1 cellular context compared by ENCODE assay signal in the genomic region with DNA sequence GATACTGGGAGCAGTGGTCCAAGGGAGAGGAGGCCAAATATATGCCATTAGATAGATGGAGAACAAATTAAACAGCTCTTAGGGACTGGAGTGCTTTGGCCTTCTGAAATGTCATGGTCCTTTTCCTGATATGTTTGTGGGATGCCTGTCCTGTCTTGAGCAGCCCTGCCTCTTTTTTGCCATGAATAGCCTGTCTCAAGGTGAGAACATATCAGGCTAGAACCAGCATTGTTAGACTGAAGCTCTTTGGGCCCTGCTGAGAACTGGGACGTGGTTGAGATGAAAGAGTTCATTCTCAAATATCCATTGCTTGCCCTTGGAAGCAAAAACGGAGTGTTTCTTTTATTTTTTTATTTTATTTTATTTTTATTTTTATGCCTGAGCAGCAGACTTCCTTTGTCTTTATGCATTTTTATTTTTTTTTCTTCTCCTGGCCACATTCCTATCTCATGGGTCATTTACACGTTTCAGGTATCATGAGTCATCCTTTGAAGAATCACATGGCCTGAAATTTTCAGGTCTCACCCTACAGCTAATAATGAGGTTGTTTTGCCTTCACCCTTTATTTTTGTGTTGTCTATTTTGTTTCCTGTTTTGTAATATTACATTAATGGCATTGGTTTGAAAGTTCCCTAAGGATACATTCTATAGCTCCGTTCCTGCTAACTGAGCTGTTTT.
TF ChIP-seq lines count a peak whose summit lies in the region.

No MANE protein-coding gene starts in this region.

TF ChIP-seq in Ishikawa, 13 proteins besides CTCF, POLR2A, EP300 and RAD21:
- no peak for TF ChIP-seq TAF1 (IDR thresholded peaks at IDR 0.05; ENCODE audit: low read depth)
- no peak for TF ChIP-seq NFIC (IDR thresholded peaks at IDR 0.05)
- TF ChIP-seq, protein P1, sequence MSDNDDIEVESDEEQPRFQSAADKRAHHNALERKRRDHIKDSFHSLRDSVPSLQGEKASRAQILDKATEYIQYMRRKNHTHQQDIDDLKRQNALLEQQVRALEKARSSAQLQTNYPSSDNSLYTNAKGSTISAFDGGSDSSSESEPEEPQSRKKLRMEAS (IDR thresholded peaks at IDR 0.05): peak; percentile 49; the same call in 1 of the 2 replicates
- TF ChIP-seq FOXM1 (IDR thresholded peaks at IDR 0.05; ENCODE audit: borderline replicate concordance, low read depth): no peak
- TF ChIP-seq, protein P2, sequence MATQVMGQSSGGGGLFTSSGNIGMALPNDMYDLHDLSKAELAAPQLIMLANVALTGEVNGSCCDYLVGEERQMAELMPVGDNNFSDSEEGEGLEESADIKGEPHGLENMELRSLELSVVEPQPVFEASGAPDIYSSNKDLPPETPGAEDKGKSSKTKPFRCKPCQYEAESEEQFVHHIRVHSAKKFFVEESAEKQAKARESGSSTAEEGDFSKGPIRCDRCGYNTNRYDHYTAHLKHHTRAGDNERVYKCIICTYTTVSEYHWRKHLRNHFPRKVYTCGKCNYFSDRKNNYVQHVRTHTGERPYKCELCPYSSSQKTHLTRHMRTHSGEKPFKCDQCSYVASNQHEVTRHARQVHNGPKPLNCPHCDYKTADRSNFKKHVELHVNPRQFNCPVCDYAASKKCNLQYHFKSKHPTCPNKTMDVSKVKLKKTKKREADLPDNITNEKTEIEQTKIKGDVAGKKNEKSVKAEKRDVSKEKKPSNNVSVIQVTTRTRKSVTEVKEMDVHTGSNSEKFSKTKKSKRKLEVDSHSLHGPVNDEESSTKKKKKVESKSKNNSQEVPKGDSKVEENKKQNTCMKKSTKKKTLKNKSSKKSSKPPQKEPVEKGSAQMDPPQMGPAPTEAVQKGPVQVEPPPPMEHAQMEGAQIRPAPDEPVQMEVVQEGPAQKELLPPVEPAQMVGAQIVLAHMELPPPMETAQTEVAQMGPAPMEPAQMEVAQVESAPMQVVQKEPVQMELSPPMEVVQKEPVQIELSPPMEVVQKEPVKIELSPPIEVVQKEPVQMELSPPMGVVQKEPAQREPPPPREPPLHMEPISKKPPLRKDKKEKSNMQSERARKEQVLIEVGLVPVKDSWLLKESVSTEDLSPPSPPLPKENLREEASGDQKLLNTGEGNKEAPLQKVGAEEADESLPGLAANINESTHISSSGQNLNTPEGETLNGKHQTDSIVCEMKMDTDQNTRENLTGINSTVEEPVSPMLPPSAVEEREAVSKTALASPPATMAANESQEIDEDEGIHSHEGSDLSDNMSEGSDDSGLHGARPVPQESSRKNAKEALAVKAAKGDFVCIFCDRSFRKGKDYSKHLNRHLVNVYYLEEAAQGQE (IDR thresholded peaks at IDR 0.05; ENCODE audit: low read depth): no peak
- no peak for TF ChIP-seq ZBTB7A (IDR thresholded peaks at IDR 0.05; ENCODE audit: low read depth)
- TF ChIP-seq YY1 (IDR thresholded peaks at IDR 0.05; ENCODE audit: low read depth): no peak
- TF ChIP-seq TCF12 (IDR thresholded peaks at IDR 0.05; ENCODE audit: low read depth): no peak
- TF ChIP-seq EGR1 (IDR thresholded peaks at IDR 0.05): no peak
- TF ChIP-seq CEBPB (IDR thresholded peaks at IDR 0.05): no peak
- TF ChIP-seq, protein P3, sequence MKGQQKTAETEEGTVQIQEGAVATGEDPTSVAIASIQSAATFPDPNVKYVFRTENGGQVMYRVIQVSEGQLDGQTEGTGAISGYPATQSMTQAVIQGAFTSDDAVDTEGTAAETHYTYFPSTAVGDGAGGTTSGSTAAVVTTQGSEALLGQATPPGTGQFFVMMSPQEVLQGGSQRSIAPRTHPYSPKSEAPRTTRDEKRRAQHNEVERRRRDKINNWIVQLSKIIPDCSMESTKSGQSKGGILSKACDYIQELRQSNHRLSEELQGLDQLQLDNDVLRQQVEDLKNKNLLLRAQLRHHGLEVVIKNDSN (IDR thresholded peaks at IDR 0.05): peak; percentile 66
- TF ChIP-seq CREB1 (IDR thresholded peaks at IDR 0.05; ENCODE audit: low read depth): no peak
- peak; percentile 62; the same call in 1 of the 2 replicates for TF ChIP-seq TEAD4 (IDR thresholded peaks at IDR 0.05)
